In the genomic region with DNA sequence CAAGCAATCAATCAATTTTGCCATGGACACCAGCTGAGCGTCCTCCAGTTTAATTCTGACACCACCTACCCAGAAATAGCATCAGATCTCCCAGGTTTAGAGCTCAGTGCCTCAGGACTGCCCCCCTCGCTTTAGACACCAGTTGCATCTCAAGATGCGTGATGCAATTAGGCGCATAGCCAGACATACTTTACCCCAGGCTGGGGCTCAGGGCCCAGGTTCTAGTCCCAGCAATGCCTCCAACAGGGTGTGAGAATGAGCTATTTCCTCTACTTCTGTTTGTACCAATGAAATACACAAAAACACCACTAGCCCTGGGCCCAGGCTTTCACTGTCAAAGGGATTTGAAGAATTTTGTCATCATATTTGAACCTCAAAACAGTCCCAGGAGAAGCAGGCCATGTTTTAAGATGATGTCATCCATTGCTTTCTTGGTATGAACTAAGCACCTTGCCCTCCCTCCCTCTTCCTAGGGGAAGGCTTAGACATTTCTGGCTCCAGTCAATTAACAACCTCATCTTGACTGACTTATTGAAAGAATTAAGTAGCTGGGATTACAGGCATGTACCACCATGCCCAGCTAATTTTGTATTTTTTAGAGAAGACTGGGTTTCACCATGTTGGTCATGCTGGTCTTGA, we compare ENCODE assay signal across 21 cellular contexts.
"Had no signal": no experiment of that assay in that cellular context is flagged by ENCODE, and none has a peak within 500 bp of the region (broad histone marks: within the 10 kb centered on the region; RNA-seq: fewer than 3 reads in every experiment).

No MANE protein-coding gene starts in this region.

- H3K9me3 Mint-ChIP-seq: activated CD4-positive, alpha-beta memory T cell treated with anti-CD3 and anti-CD28 coated beads, Interleukin-2, amount 10 ng/mL, durations not matched to agents 7 days and 5 days; activated naive CD4-positive, alpha-beta T cell treated with anti-CD3 and anti-CD28 coated beads, Interleukin-2, amount 10 ng/mL, durations not matched to agents 7 days and 5 days; activated naive CD8-positive, alpha-beta T cell treated with anti-CD3 and anti-CD28 coated beads, Interleukin-2, amount 50 U/mL, for 24 hours; mesothelial cell of epicardium; WTC11 had no signal

- H3K9me3 ChIP-seq: esophagus muscularis mucosa, transverse colon, vagina had no signal

- H3K27ac Mint-ChIP-seq: activated CD4-positive, alpha-beta memory T cell treated with anti-CD3 and anti-CD28 coated beads, Interleukin-2, amount 10 ng/mL, durations not matched to agents 7 days and 5 days; activated CD8-positive, alpha-beta memory T cell treated with anti-CD3 and anti-CD28 coated beads, Interleukin-2, amount 10 ng/mL, durations not matched to agents 7 days and 5 days; activated naive CD4-positive, alpha-beta T cell treated with anti-CD3 and anti-CD28 coated beads, Interleukin-2, amount 10 ng/mL, durations not matched to agents 7 days and 5 days; activated naive CD8-positive, alpha-beta T cell treated with anti-CD3 and anti-CD28 coated beads, Interleukin-2, amount 50 U/mL, for 24 hours; mesothelial cell of epicardium; nephron progenitor cell had no signal

- H3K4me3 Mint-ChIP-seq: activated CD4-positive, alpha-beta memory T cell treated with anti-CD3 and anti-CD28 coated beads, Interleukin-2, amount 10 ng/mL, durations not matched to agents 7 days and 5 days; activated CD8-positive, alpha-beta memory T cell treated with anti-CD3 and anti-CD28 coated beads, Interleukin-2, amount 10 ng/mL, durations not matched to agents 7 days and 5 days; activated naive CD4-positive, alpha-beta T cell treated with anti-CD3 and anti-CD28 coated beads, Interleukin-2, amount 10 ng/mL, durations not matched to agents 7 days and 5 days; activated naive CD8-positive, alpha-beta T cell treated with anti-CD3 and anti-CD28 coated beads, Interleukin-2, amount 50 U/mL, for 24 hours; mesothelial cell of epicardium; nephron progenitor cell; WTC11 had no signal

- H3K4me1 ChIP-seq: esophagus muscularis mucosa, transverse colon, vagina had no signal

- H3K27ac ChIP-seq: brain microvascular endothelial cell, hepatocyte, SK-N-MC, transverse colon, vagina had no signal

- ATAC-seq: activated CD8-positive, alpha-beta memory T cell treated with anti-CD3 and anti-CD28 coated beads, Interleukin-2, amount 10 ng/mL, durations not matched to agents 7 days and 5 days; activated naive CD8-positive, alpha-beta T cell treated with anti-CD3 and anti-CD28 coated beads, Interleukin-2, amount 50 U/mL, for 24 hours; left colon; WTC11 had no signal

- H3K4me3 ChIP-seq: esophagus muscularis mucosa, hepatocyte, lung, SK-N-MC, transverse colon, vagina had no signal

- H3K27me3 ChIP-seq: brain microvascular endothelial cell, esophagus muscularis mucosa, hepatocyte, transverse colon, vagina had no signal

- H3K27me3 Mint-ChIP-seq: activated naive CD8-positive, alpha-beta T cell treated with anti-CD3 and anti-CD28 coated beads, Interleukin-2, amount 50 U/mL, for 24 hours had no signal

- H3K79me2 ChIP-seq: hepatocyte had no signal

- H2AFZ ChIP-seq: hepatocyte had no signal

- H3K36me3 ChIP-seq: brain microvascular endothelial cell, esophagus muscularis mucosa, transverse colon, vagina had no signal

- H3K4me2 ChIP-seq: hepatocyte had no signal

- H3K4me1 Mint-ChIP-seq: activated CD4-positive, alpha-beta memory T cell treated with anti-CD3 and anti-CD28 coated beads, Interleukin-2, amount 10 ng/mL, durations not matched to agents 7 days and 5 days; activated CD8-positive, alpha-beta memory T cell treated with anti-CD3 and anti-CD28 coated beads, Interleukin-2, amount 10 ng/mL, durations not matched to agents 7 days and 5 days; activated naive CD4-positive, alpha-beta T cell treated with anti-CD3 and anti-CD28 coated beads, Interleukin-2, amount 10 ng/mL, durations not matched to agents 7 days and 5 days; activated naive CD8-positive, alpha-beta T cell treated with anti-CD3 and anti-CD28 coated beads, Interleukin-2, amount 50 U/mL, for 24 hours; mesothelial cell of epicardium had no signal

- H3K36me3 Mint-ChIP-seq: activated CD8-positive, alpha-beta memory T cell treated with anti-CD3 and anti-CD28 coated beads, Interleukin-2, amount 10 ng/mL, durations not matched to agents 7 days and 5 days; activated naive CD4-positive, alpha-beta T cell treated with anti-CD3 and anti-CD28 coated beads, Interleukin-2, amount 10 ng/mL, durations not matched to agents 7 days and 5 days; mesothelial cell of epicardium; WTC11 had no signal

- DNase-seq: activated CD4-positive, alpha-beta memory T cell treated with anti-CD3 and anti-CD28 coated beads, Interleukin-2, amount 10 ng/mL, durations not matched to agents 7 days and 5 days; activated CD4-positive, alpha-beta T cell treated with anti-CD3 and anti-CD28 coated beads for 4 hours; activated CD8-positive, alpha-beta memory T cell treated with anti-CD3 and anti-CD28 coated beads, Interleukin-2, amount 10 ng/mL, durations not matched to agents 7 days and 5 days; activated effector memory CD4-positive, alpha-beta T cell treated with Interleukin-2 at 50 U/mL for 16 hours; activated naive CD4-positive, alpha-beta T cell treated with anti-CD3 and anti-CD28 coated beads, Interleukin-2, amount 10 ng/mL, durations not matched to agents 7 days and 5 days; activated naive CD8-positive, alpha-beta T cell treated with anti-CD3 and anti-CD28 coated beads, Interleukin-2, amount 50 U/mL, for 24 hours; aorta; brain microvascular endothelial cell; cerebellar nuclear complex; effector CD8-positive, alpha-beta T cell; left colon; nephron progenitor cell; stimulated activated naive CD4-positive, alpha-beta T cell; transverse colon had no signal
